Comparison of ENCODE assay signal across 15 cellular contexts in the genomic region with DNA sequence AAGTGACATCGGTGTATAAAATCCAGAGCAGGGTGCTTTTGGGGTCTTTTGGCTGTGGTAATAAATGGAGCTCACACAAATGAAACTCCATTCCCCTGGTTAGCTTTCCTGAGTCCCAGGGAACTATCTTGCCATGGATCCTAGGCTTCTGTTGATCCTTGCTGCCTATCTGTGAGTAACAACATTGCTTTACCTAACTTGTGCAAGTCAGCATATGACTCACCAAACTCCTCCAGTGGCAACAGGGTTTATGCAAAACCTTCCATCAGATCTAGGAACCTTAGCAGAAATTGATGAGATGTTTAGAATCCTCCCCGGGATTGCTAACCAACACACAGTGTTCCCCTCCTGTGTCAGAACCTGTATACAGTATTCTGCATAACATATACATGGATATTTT.
DNase-seq lines count a peak whose midpoint lies in the region; ATAC-seq and TF ChIP-seq lines count a peak whose summit lies in the region.
"Had no signal": no experiment of that assay in that cellular context is flagged by ENCODE, and none has a peak within 500 bp of the region (broad histone marks: within the 10 kb centered on the region; RNA-seq: fewer than 3 reads in every experiment).

No MANE protein-coding gene starts in this region.

- H3K36me3 Mint-ChIP-seq in GM23338 (ENCODE audit: low read depth) = no peaks in the 10 kb centered on the region
- H3K36me3 Mint-ChIP-seq in T-helper 2 cell treated with Interferon-gamma antibody and Interleukin-4, amounts not matched to agents 5 μg/mL and 100 μg/mL, for 36 hours (ENCODE audit: low read depth) = peaks cover 4% of the 10 kb centered on the region

- no peaks in the 10 kb centered on the region for H4K20me1 ChIP-seq in GM23338 (replicated peaks; ENCODE audit: insufficient read depth)

- peaks cover 1% of the 10 kb centered on the region for H3K27me3 Mint-ChIP-seq in GM23338 (ENCODE audit: insufficient read depth, low read depth, poor library complexity)
- H3K27me3 Mint-ChIP-seq in T-helper 2 cell treated with Interferon-gamma antibody and Interleukin-4, amounts not matched to agents 5 μg/mL and 100 μg/mL, for 36 hours (ENCODE audit: low read depth) = no peaks in the 10 kb centered on the region
- H3K27me3 Mint-ChIP-seq: activated CD8-positive, alpha-beta T cell treated with anti-CD3 and anti-CD28 coated beads for 36 hours; memory B cell had no signal

- no peaks in the 10 kb centered on the region for H3K79me2 ChIP-seq in GM23338 (replicated peaks; ENCODE audit: insufficient read depth)

- no peak overlapping the region for H3K4me3 ChIP-seq in GM23338
- H3K4me3 ChIP-seq in retinal pigment epithelial cell (ENCODE audit: low read length) = no peak overlapping the region

- H3K4me1 ChIP-seq in GM23338 (ENCODE audit: insufficient read depth) = peaks cover 13% of the 10 kb centered on the region; the same call in 1 of the 2 replicates

- H3K27ac ChIP-seq in GM23338 (ENCODE audit: low read depth) (no peak overlapping the region), RWPE1 (no peak overlapping the region)

- no peaks in the 10 kb centered on the region for H3F3A ChIP-seq in GM23338 (replicated peaks; ENCODE audit: low read depth)

- DNase-seq in GM23338 (ENCODE audit: low spot score) = no peak
- peak; percentile 27 for DNase-seq in RWPE1 (ENCODE audit: low spot score)
- DNase-seq in fibroblast of peridontal ligament (ENCODE audit: extremely low read depth) = peak; percentile 65
- peak; percentile 8 for DNase-seq in retinal pigment epithelial cell (ENCODE audit: low read depth)
- no peak for DNase-seq in central memory CD4-positive, alpha-beta T cell
- DNase-seq in NCI-H187 (lab: John Stamatoyannopoulos, UW) = no peak
- no peak for DNase-seq in T-helper 2 cell treated with Interferon-gamma antibody and Interleukin-4, amounts not matched to agents 5 μg/mL and 100 μg/mL, for 36 hours (ENCODE audit: low spot score)
- DNase-seq: activated CD8-positive, alpha-beta T cell treated with anti-CD3 and anti-CD28 coated beads for 36 hours; activated gamma-delta T cell; NCI-H1105 treated with DMSO at 0.1 percent for 48 hours; NCI-H446 treated with DMSO at 0.1 percent for 48 hours; substantia nigra; T-helper 2 cell had no signal

- ATAC-seq in GM23338 = no peak
- ATAC-seq: activated CD8-positive, alpha-beta T cell treated with anti-CD3 and anti-CD28 coated beads for 36 hours; Panc1 had no signal

- H3K9me2 ChIP-seq in GM23338 (ENCODE audit: insufficient read depth) = no peaks in the 10 kb centered on the region

- no peaks in the 10 kb centered on the region for H3K27me3 ChIP-seq in GM23338 (ENCODE audit: insufficient read depth)

- POLR2A ChIA-PET in RWPE1 (lab: Yijun Ruan, JAX; ENCODE audit: low non-redundant PET) = no interaction called here

- no peak overlapping the region for H3K4me2 ChIP-seq in GM23338

- H3K9me3 Mint-ChIP-seq in GM23338 = no peaks in the 10 kb centered on the region
- H3K9me3 Mint-ChIP-seq in T-helper 2 cell treated with Interferon-gamma antibody and Interleukin-4, amounts not matched to agents 5 μg/mL and 100 μg/mL, for 36 hours = no peaks in the 10 kb centered on the region
- H3K9me3 Mint-ChIP-seq: activated CD8-positive, alpha-beta T cell treated with anti-CD3 and anti-CD28 coated beads for 36 hours; memory B cell had no signal

- H3K4me3 Mint-ChIP-seq in GM23338 = no peak overlapping the region
- H3K4me3 Mint-ChIP-seq in T-helper 2 cell treated with Interferon-gamma antibody and Interleukin-4, amounts not matched to agents 5 μg/mL and 100 μg/mL, for 36 hours = no peak overlapping the region
- H3K4me3 Mint-ChIP-seq: activated CD8-positive, alpha-beta T cell treated with anti-CD3 and anti-CD28 coated beads for 36 hours; memory B cell had no signal

- no peak overlapping the region for H2AFZ ChIP-seq in GM23338

- TF ChIP-seq CTCF in GM23338 (conservative IDR thresholded peaks at IDR 0.05; ENCODE audit: low read depth in 2 of 2) = no peak
- TF ChIP-seq CTCF in RWPE1 (conservative IDR thresholded peaks at IDR 0.05; ENCODE audit: low read depth) = no peak
- TF ChIP-seq CTCF in retinal pigment epithelial cell (conservative IDR thresholded peaks at IDR 0.05; ENCODE audit: low read depth, low read length) = no peak

- 0 out of 2 replicates have a peak overlapping the region, but pooled peaks have one; percentile 38 for H3K27ac Mint-ChIP-seq in GM23338
- H3K27ac Mint-ChIP-seq in T-helper 2 cell treated with Interferon-gamma antibody and Interleukin-4, amounts not matched to agents 5 μg/mL and 100 μg/mL, for 36 hours = no peak overlapping the region
- H3K27ac Mint-ChIP-seq: activated CD8-positive, alpha-beta T cell treated with anti-CD3 and anti-CD28 coated beads for 36 hours; memory B cell had no signal

- peaks cover 19% of the 10 kb centered on the region for H3K4me1 Mint-ChIP-seq in GM23338
- no peaks in the 10 kb centered on the region for H3K4me1 Mint-ChIP-seq in T-helper 2 cell treated with Interferon-gamma antibody and Interleukin-4, amounts not matched to agents 5 μg/mL and 100 μg/mL, for 36 hours (ENCODE audit: low read depth)
- H3K4me1 Mint-ChIP-seq: memory B cell had no signal

- no peaks in the 10 kb centered on the region for H3K36me3 ChIP-seq in GM23338 (ENCODE audit: insufficient read depth)

- CTCF ChIA-PET in RWPE1 (lab: Yijun Ruan, JAX) = interaction anchor here (0.5 kb wide), 1 partner anchor 17 kb away, joined by 4 read pairs; no protein-coding TSS in a partner anchor

TF ChIP-seq in GM23338, 12 proteins besides CTCF, POLR2A, EP300 and RAD21 (continues in another document):
- no peak for TF ChIP-seq ZNF462 (CRISPR knock-in tag; IDR thresholded peaks at IDR 0.05)

Comparison
In these comparisons a context has a peak if more than half of its experiments do, and no peak if none do; other contexts are left out.
1. DNase-seq: peak in RWPE1 (single experiment), fibroblast of peridontal ligament (single experiment) and retinal pigment epithelial cell (single experiment); none in GM23338 (single experiment), central memory CD4-positive, alpha-beta T cell (single experiment), NCI-H187 (0 of 2) and T-helper 2 cell treated with Interferon-gamma antibody and Interleukin-4, amounts not matched to agents 5 μg/mL and 100 μg/mL, for 36 hours (single experiment).